Comparison of ENCODE assay signal across 23 cellular contexts in the genomic region with DNA sequence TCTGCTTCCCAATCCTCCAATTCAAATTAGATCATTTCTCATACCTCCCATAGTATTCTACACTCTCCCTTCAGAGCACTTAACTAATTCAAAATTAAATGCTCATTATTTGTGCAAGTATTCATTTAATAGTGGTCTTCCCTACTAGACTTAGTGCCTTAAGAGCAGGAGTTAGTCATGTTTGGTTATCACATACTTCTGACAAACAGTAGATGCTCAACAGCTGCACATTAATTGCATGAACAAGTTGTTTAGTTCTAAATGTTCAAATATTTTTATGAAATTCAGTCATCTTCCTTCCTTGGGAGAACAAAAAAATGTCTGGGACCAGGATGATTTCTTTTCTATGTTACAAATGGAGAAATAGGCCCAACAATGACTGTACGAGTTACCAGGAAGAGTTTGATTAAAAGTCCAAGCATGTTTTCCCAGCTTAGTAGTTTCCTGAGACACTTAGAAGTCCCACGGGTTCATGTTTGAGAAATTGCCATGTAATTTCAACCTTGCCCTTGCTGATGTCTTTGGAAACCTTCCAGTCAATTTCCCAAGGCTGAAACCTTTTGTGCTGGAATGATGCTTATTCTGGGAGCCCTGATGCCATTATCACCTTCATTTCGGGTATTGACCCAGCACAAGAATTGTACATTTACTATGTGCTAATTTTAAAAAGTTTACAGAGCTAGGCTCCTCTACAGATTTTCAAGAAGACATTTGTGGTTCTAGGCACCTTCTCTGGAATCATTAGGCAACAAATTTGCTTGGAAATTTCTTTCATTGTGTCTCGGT.
DNase-seq lines count a peak whose midpoint lies in the region; ATAC-seq and TF ChIP-seq lines count a peak whose summit lies in the region.
"Had no signal": no experiment of that assay in that cellular context is flagged by ENCODE, and none has a peak within 500 bp of the region (broad histone marks: within the 10 kb centered on the region; RNA-seq: fewer than 3 reads in every experiment).

No MANE protein-coding gene starts in this region.

- WGBS in mammary epithelial cell (ENCODE audit: low coverage, missing lambda C conversion rate) = 77% methylated on average over 4 of the region's 4 CpGs
- WGBS in thyroid gland, 2 donors = 46 to 71% methylated on average over 4 of the region's 4 CpGs

- dilution Hi-C loops in mammary epithelial cell (cut with HindIII; ENCODE audit: low sequenced_read_pairs) = no loop called here

- DNase-seq in MCF 10A (ENCODE audit: unreplicated experiment) (peak; percentile 14), mammary epithelial cell (no peak), fibroblast of the aortic adventitia (ENCODE audit: low read depth) (peak; percentile 4), mucosa of descending colon (peak in 1 of 3 donors; percentile 5), thyroid gland (no peak), DMS153 treated with DMSO at 0.1 percent for 48 hours (lab: John Stamatoyannopoulos, UW; ENCODE audit: unreplicated experiment) (no peak)
- DNase-seq: activated CD8-positive, alpha-beta memory T cell treated with anti-CD3 and anti-CD28 coated beads, Interleukin-2, amount 10 ng/mL, durations not matched to agents 7 days and 5 days; activated T-cell treated with anti-CD3 and anti-CD28 coated beads, Interleukin-2, amount 50 U/mL, for 48 hours; central memory CD4-positive, alpha-beta T cell; foreskin keratinocyte; NCI-H1105 treated with DMSO at 0.1 percent for 48 hours; NCI-H2029; NCI-H226; NCI-H526 treated with DMSO at 0.1 percent for 48 hours; PC-9; stimulated activated CD4-positive, alpha-beta T cell treated with anti-CD3 and anti-CD28 coated beads, Interleukin-4, amount 100 ng/mL, for 24 hours had no signal

- no peak overlapping the region for H2AFZ ChIP-seq in mammary epithelial cell (ENCODE audit: low read depth, low read length)
- H2AFZ ChIP-seq: parathyroid adenoma, PC-9 had no signal

- TF ChIP-seq CTCF in MCF 10A (IDR thresholded peaks at IDR 0.05; ENCODE audit: unreplicated experiment) (no peak), mammary epithelial cell (conservative IDR thresholded peaks at IDR 0.05 in 1 of 2, IDR thresholded peaks at IDR 0.05 in 1 of 2; ENCODE audit: extremely low read depth in 1 of 2, insufficient read depth in 1 of 2, low read depth in 1 of 2, low read length in 2 of 2) (no peak), fibroblast of the aortic adventitia (IDR thresholded peaks at IDR 0.05; ENCODE audit: insufficient read depth, low read length) (no peak), mucosa of descending colon (IDR thresholded peaks at IDR 0.05) (no peak), thyroid gland (IDR thresholded peaks at IDR 0.05) (no peak)

- ATAC-seq in mucosa of descending colon (peak; percentile 17), HG03342 (IDR thresholded peaks at IDR 0.05; ENCODE audit: unreplicated experiment) (no peak), HG02981 (IDR thresholded peaks at IDR 0.05; ENCODE audit: unreplicated experiment) (no peak)
- ATAC-seq: activated CD8-positive, alpha-beta memory T cell treated with anti-CD3 and anti-CD28 coated beads, Interleukin-2, amount 10 ng/mL, durations not matched to agents 7 days and 5 days; foreskin keratinocyte; K562; SK-N-SH treated with all-trans-retinoic acid at 6 μM for 48 hours had no signal

- H3K4me2 ChIP-seq in mammary epithelial cell (ENCODE audit: insufficient read depth, low read depth, low read length) = no peak overlapping the region
- H3K4me2 ChIP-seq: PC-9 had no signal

- POLR2A ChIA-PET in MCF 10A (lab: Yijun Ruan, JAX) = no interaction called here

- H3K4me1 ChIP-seq in mammary epithelial cell (ENCODE audit: insufficient read depth, low read length) (no peaks in the 10 kb centered on the region), mucosa of descending colon (ENCODE audit: low read depth) (no peaks in the 10 kb centered on the region), thyroid gland (no peaks in the 10 kb centered on the region)
- H3K4me1 ChIP-seq: foreskin keratinocyte, parathyroid adenoma had no signal

- no peak overlapping the region for H3K27ac Mint-ChIP-seq in MCF 10A (ENCODE audit: low read depth, unreplicated experiment)
- H3K27ac Mint-ChIP-seq: activated CD8-positive, alpha-beta memory T cell treated with anti-CD3 and anti-CD28 coated beads, Interleukin-2, amount 10 ng/mL, durations not matched to agents 7 days and 5 days; T-helper 1 cell treated with Interleukin-12 subunit alpha and Interleukin-12 subunit beta and Interleukin-4 antibody, amounts not matched to agents 30 μg/mL and 1 μg/mL, for 36 hours; type B pancreatic cell had no signal

- in situ Hi-C loops in mammary epithelial cell (cut with MboI; ENCODE audit: low sequenced_read_pairs in 2 of 2) = no loop called here

- no peak for TF ChIP-seq POLR2A in thyroid gland (IDR thresholded peaks at IDR 0.05)

- H3K27me3 ChIP-seq in mammary epithelial cell (ENCODE audit: insufficient read depth, low read length) (peaks cover 14% of the 10 kb centered on the region), thyroid gland (no peaks in the 10 kb centered on the region)

- no peak overlapping the region for H3K4me3 Mint-ChIP-seq in MCF 10A (ENCODE audit: unreplicated experiment)
- H3K4me3 Mint-ChIP-seq: activated CD8-positive, alpha-beta memory T cell treated with anti-CD3 and anti-CD28 coated beads, Interleukin-2, amount 10 ng/mL, durations not matched to agents 7 days and 5 days; T-helper 1 cell treated with Interleukin-12 subunit alpha and Interleukin-12 subunit beta and Interleukin-4 antibody, amounts not matched to agents 30 μg/mL and 1 μg/mL, for 36 hours; type B pancreatic cell had no signal

- peaks cover 9% of the 10 kb centered on the region for H3K27me3 Mint-ChIP-seq in MCF 10A (ENCODE audit: insufficient read depth, unreplicated experiment)

- H3K79me2 ChIP-seq in mammary epithelial cell (ENCODE audit: insufficient read depth, low read length) = no peaks in the 10 kb centered on the region
- H3K79me2 ChIP-seq: parathyroid adenoma had no signal

- no peaks in the 10 kb centered on the region for H3K36me3 Mint-ChIP-seq in MCF 10A (ENCODE audit: insufficient read depth, unreplicated experiment)
- H3K36me3 Mint-ChIP-seq: activated CD8-positive, alpha-beta memory T cell treated with anti-CD3 and anti-CD28 coated beads, Interleukin-2, amount 10 ng/mL, durations not matched to agents 7 days and 5 days; type B pancreatic cell had no signal

- no peaks in the 10 kb centered on the region for H3K36me3 ChIP-seq in mammary epithelial cell (ENCODE audit: insufficient read depth, low read length)
- H3K36me3 ChIP-seq in mucosa of descending colon (ENCODE audit: low read depth) = no peaks in the 10 kb centered on the region
- no peaks in the 10 kb centered on the region for H3K36me3 ChIP-seq in thyroid gland

- no peaks in the 10 kb centered on the region for H3K9me3 Mint-ChIP-seq in MCF 10A (ENCODE audit: unreplicated experiment)
- H3K9me3 Mint-ChIP-seq: T-helper 1 cell treated with Interleukin-12 subunit alpha and Interleukin-12 subunit beta and Interleukin-4 antibody, amounts not matched to agents 30 μg/mL and 1 μg/mL, for 36 hours had no signal

- H3K27ac ChIP-seq in mammary epithelial cell (ENCODE audit: insufficient read depth, low read depth, low read length) = no peak overlapping the region
- H3K27ac ChIP-seq in thyroid gland = no peak overlapping the region
- H3K27ac ChIP-seq: foreskin keratinocyte, parathyroid adenoma, PC-9 had no signal

- intact Hi-C loops in MCF 10A (cut with micrococcal nuclease) = no loop called here
- intact Hi-C loops in mammary epithelial cell (cut with micrococcal nuclease) = no loop called here
- intact Hi-C loops in mucosa of descending colon (cut with DNase I, micrococcal nuclease) = no loop called here
- intact Hi-C loops in thyroid gland (cut with DNase I) = no loop called here

- CTCF ChIA-PET in MCF 10A (lab: Yijun Ruan, JAX) = interaction anchor here (0.6 to 1.7 kb wide), 4 partner anchors 11 to 525 kb away, joined by 3 to 8 read pairs (median 5); no protein-coding TSS in a partner anchor
- CTCF ChIA-PET in mammary epithelial cell (lab: Charles Lee; ENCODE audit: low non-redundant PET) = no interaction called here

- H3K9me3 ChIP-seq in mammary epithelial cell (replicated peaks; ENCODE audit: insufficient read depth, low read length) (no peaks in the 10 kb centered on the region), mucosa of descending colon (no peaks in the 10 kb centered on the region), thyroid gland (no peaks in the 10 kb centered on the region)

- H4K20me1 ChIP-seq in mammary epithelial cell (ENCODE audit: insufficient read depth, low read length) = no peaks in the 10 kb centered on the region

- H3K4me1 Mint-ChIP-seq in MCF 10A (ENCODE audit: insufficient read depth, unreplicated experiment) = no peaks in the 10 kb centered on the region
- H3K4me1 Mint-ChIP-seq: activated CD8-positive, alpha-beta memory T cell treated with anti-CD3 and anti-CD28 coated beads, Interleukin-2, amount 10 ng/mL, durations not matched to agents 7 days and 5 days had no signal

- H3K9ac ChIP-seq in mammary epithelial cell (ENCODE audit: insufficient read depth, low read length) = no peak overlapping the region
- H3K9ac ChIP-seq: parathyroid adenoma had no signal

- BruUV-seq in MCF 10A (replicated peaks; lab: Mats Ljungman, UMichigan) (no TSS peak), mammary epithelial cell (replicated peaks; lab: Mats Ljungman, UMichigan) (no TSS peak)

- no peak overlapping the region for H3K4me3 ChIP-seq in mammary epithelial cell (replicated peaks in 1 of 3; ENCODE audit: insufficient read depth in 1 of 3, low read depth in 2 of 3, low read length in 3 of 3)
- H3K4me3 ChIP-seq in fibroblast of the aortic adventitia (ENCODE audit: low read depth, low read length) = no peak overlapping the region
- no peak overlapping the region for H3K4me3 ChIP-seq in mucosa of descending colon
- H3K4me3 ChIP-seq in thyroid gland (replicated peaks in 1 of 3) = no peak overlapping the region
- H3K4me3 ChIP-seq: K562, PC-9 had no signal

Comparison
In these comparisons a context has a peak if more than half of its experiments do, and no peak if none do; other contexts are left out.
1. DNase-seq: peak in MCF 10A (single experiment) and fibroblast of the aortic adventitia (single experiment); none in mammary epithelial cell (single experiment), thyroid gland (0 of 2) and DMS153 treated with DMSO at 0.1 percent for 48 hours (single experiment).